ENCODE assay signal across 9 cellular contexts in the genomic region with DNA sequence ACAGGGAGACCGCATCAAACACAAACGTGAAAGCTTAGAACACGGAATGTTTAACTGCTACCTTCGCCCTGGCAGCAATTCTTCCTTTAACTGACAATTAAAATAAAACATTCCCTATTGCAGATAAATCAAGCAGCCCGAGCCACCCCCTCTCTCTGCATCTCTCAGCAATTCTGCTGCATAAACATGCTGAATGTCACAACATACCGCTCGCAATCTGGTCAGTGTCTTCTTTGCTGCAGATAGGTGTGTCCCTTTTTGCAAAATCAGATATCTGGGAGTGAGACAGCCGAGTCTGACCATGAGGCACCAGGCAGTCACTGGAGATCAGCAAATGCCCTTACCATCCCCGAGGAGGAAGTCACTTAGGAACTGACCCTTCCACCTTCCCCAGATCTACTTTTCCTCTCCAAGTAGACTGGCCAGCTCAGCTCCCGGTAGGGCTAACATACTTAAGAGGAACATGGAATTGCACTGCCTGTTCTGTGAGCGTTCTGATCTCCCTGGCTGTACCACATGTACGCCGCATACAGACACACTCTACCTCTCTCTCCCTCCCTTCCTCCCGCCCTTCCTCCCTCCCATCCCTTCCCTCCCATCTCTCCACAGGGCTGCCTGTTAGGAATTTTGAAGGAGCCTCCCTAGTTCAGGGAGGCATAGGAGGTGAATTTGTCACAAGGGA. TPM values are rescaled to one million over a fixed set of nuclear protein-coding genes. Genes with fewer than 3 reads are reported as not detected.
DNase-seq lines count a peak whose midpoint lies in the region; ATAC-seq and TF ChIP-seq lines count a peak whose summit lies in the region.
"Had no signal": no experiment of that assay in that cellular context is flagged by ENCODE, and none has a peak within 500 bp of the region (broad histone marks: within the 10 kb centered on the region; RNA-seq: fewer than 3 reads in every experiment).

A gene (minus strand): TSS at position 535 of the 682 bp plus-strand sequence.

- no peaks in the 10 kb centered on the region for H3K79me2 ChIP-seq in osteoblast (ENCODE audit: insufficient read depth, low read length)

- no peaks in the 10 kb centered on the region for H3K36me3 ChIP-seq in ascending aorta
- H3K36me3 ChIP-seq in osteoblast (ENCODE audit: insufficient read depth, low read length), result no peaks in the 10 kb centered on the region

- POLR2A ChIA-PET in AG04450 (lab: Yijun Ruan, JAX), result no interaction called here

- no peaks in the 10 kb centered on the region for H3K9me3 ChIP-seq in AG04450 (ENCODE audit: control insufficient read depth, insufficient read depth, low read length)
- no peaks in the 10 kb centered on the region for H3K9me3 ChIP-seq in ascending aorta
- H3K9me3 ChIP-seq in osteoblast (ENCODE audit: low read depth, low read length), result no peaks in the 10 kb centered on the region

- H3K4me1 ChIP-seq in ascending aorta (no peaks in the 10 kb centered on the region), osteoblast (ENCODE audit: insufficient read depth, low read length) (no peaks in the 10 kb centered on the region)

- CTCF ChIA-PET in AG04450 (lab: Charles Lee), result interaction anchor here (0.9 kb wide), 1 partner anchor 53 kb away, joined by 3 read pairs; no protein-coding TSS in a partner anchor

- no peaks in the 10 kb centered on the region for H4K20me1 ChIP-seq in osteoblast (ENCODE audit: insufficient read depth, low read length)

- no peak within 1 kb of the TSS for H3K27ac ChIP-seq in AG04450 (ENCODE audit: low read depth, low read length)
- H3K27ac ChIP-seq in ascending aorta, result no peak within 1 kb of the TSS
- H3K27ac ChIP-seq in osteoblast (ENCODE audit: low read depth, low read length), result no peak within 1 kb of the TSS

- H3K4me2 ChIP-seq in osteoblast (ENCODE audit: insufficient read depth, low read length), result no peak within 1 kb of the TSS

- ATAC-seq in left ventricle myocardium superior (no peak), GM21529 (IDR thresholded peaks at IDR 0.05; ENCODE audit: unreplicated experiment) (no peak), GM19395 (IDR thresholded peaks at IDR 0.05; ENCODE audit: unreplicated experiment) (no peak)
- ATAC-seq: Panc1 had no signal

- H3K4me3 ChIP-seq in AG04450 (ENCODE audit: low read depth, low read length), result no peak within 1 kb of the TSS
- no peak within 1 kb of the TSS for H3K4me3 ChIP-seq in ascending aorta
- no peak within 1 kb of the TSS for H3K4me3 ChIP-seq in osteoblast (ENCODE audit: insufficient read depth, low read length)

- peak within 1 kb of the TSS; percentile 23 for H2AFZ ChIP-seq in osteoblast (ENCODE audit: low read length)

- no peak for TF ChIP-seq CTCF in AG04450 (IDR thresholded peaks at IDR 0.05; ENCODE audit: low read depth, low read length)
- TF ChIP-seq CTCF in ascending aorta (IDR thresholded peaks at IDR 0.05), result no peak
- TF ChIP-seq CTCF in osteoblast (IDR thresholded peaks at IDR 0.05; ENCODE audit: extremely low read depth, low read depth, low read length), result no peak

- intact Hi-C loops in ascending aorta (cut with DNase I), result no loop called here
- intact Hi-C loops in left ventricle myocardium superior (cut with micrococcal nuclease), result no loop called here

- DNase-seq in AG04450 (ENCODE audit: low read depth, low spot score), result no peak
- no peak for DNase-seq in ascending aorta (ENCODE audit: low spot score in 2 of 2)
- no peak for DNase-seq in left ventricle myocardium superior
- DNase-seq in osteoblast (ENCODE audit: insufficient read length, low spot score, missing footprints), result peak; percentile 71
- DNase-seq in DMS53 (lab: John Stamatoyannopoulos, UW), result no peak
- DNase-seq in NCI-H1048 (lab: John Stamatoyannopoulos, UW), result no peak

- peaks cover 47% of the 10 kb centered on the region for H3K27me3 ChIP-seq in AG04450 (ENCODE audit: control insufficient read depth, insufficient read depth, low read length)
- no peaks in the 10 kb centered on the region for H3K27me3 ChIP-seq in ascending aorta
- peaks cover 71% of the 10 kb centered on the region for H3K27me3 ChIP-seq in osteoblast (ENCODE audit: insufficient read depth, low read length)

RNA-seq across cellular contexts. Expression of the gene that starts here (rescaled TPM):
- 45.7 and 47.9 TPM in 2 replicates for polyA plus RNA-seq in AG04450 (2011; rRNA removed)
- polyA minus RNA-seq in AG04450 (2011; rRNA and poly(A)+ RNA removed), result 128 and 154 TPM in 2 replicates
- 108 TPM for total RNA-seq in ascending aorta
- 43.3 TPM for total RNA-seq in left ventricle myocardium superior
- 41.3 and 42.4 TPM in 2 replicates for total RNA-seq in osteoblast
